In genomic region chr19:13797870-13798269, GRCh38 we compare ENCODE assay signal across 13 cellular contexts. TPM values are rescaled to one million over a fixed set of nuclear protein-coding genes. Genes with fewer than 3 reads are reported as not detected.
DNase-seq lines count a peak whose midpoint lies in the region; ATAC-seq, FAIRE-seq and TF ChIP-seq lines count a peak whose summit lies in the region.
"Had no signal": no experiment of that assay in that cellular context is flagged by ENCODE, and none has a peak within 500 bp of the region (broad histone marks: within the 10 kb centered on the region; RNA-seq: fewer than 3 reads in every experiment).

No MANE protein-coding gene starts in this region.

- no peak for DNase-seq in activated CD4-positive, alpha-beta T cell treated with anti-CD3 and anti-CD28 coated beads for 36 hours
- DNase-seq in activated CD4-positive, alpha-beta T cell treated with anti-CD3 and anti-CD28 coated beads for 1 hour, result no peak
- DNase-seq in K562 (ENCODE audit: extremely low read depth in 1 of 4, low spot score in 3 of 4), result no peak
- DNase-seq in left ventricle myocardium superior, result peak; percentile 35
- DNase-seq in upper lobe of left lung, result no peak
- DNase-seq in colonic mucosa, result no peak
- no peak for DNase-seq in medulla oblongata (ENCODE audit: extremely low spot score)
- DNase-seq: NCI-H2171 treated with DMSO at 0.1 percent for 48 hours; stimulated activated CD4-positive, alpha-beta T cell treated with anti-CD3 and anti-CD28 coated beads, Interleukin-1b, Interleukin-23, amount 100 ng/mL, for 48 hours had no signal

- CTCF ChIA-PET in activated CD4-positive, alpha-beta T cell treated with anti-CD3 and anti-CD28 coated beads for 36 hours (lab: Charles Lee), result interaction anchor here (0.8 to 3.7 kb wide), 4 partner anchors 10 to 315 kb away, joined by 3 to 19 read pairs (median 4); no protein-coding TSS in a partner anchor
- CTCF ChIA-PET in K562 (lab: Yijun Ruan, JAX; ENCODE audit: low intra/inter-chr PET ratio), result no interaction called here

- H3K27me3 Mint-ChIP-seq in activated CD4-positive, alpha-beta T cell treated with anti-CD3 and anti-CD28 coated beads for 36 hours, result no peaks in the 10 kb centered on the region

- H3K4me1 Mint-ChIP-seq in activated CD4-positive, alpha-beta T cell treated with anti-CD3 and anti-CD28 coated beads for 36 hours, result peaks cover 20% of the 10 kb centered on the region

- in situ Hi-C loops in K562 (cut with MboI), result no loop called here

- TF ChIP-seq EP300 in K562 (IDR thresholded peaks at IDR 0.05; ENCODE audit: low read length) (no peak), upper lobe of left lung (IDR thresholded peaks at IDR 0.05) (no peak)

- no peak for TF ChIP-seq RAD21 in K562 (CRISPR knock-in tag; conservative IDR thresholded peaks at IDR 0.05 in 1 of 2, IDR thresholded peaks at IDR 0.05 in 1 of 2)

- H3K9me3 Mint-ChIP-seq in activated CD4-positive, alpha-beta T cell treated with anti-CD3 and anti-CD28 coated beads for 36 hours (ENCODE audit: low read depth), result no peaks in the 10 kb centered on the region
- H3K9me3 Mint-ChIP-seq: T-helper 1 cell treated with Interleukin-12 subunit alpha and Interleukin-12 subunit beta and Interleukin-4 antibody, amounts not matched to agents 30 μg/mL and 1 μg/mL, for 36 hours had no signal

- TF ChIP-seq CTCF in K562 (IDR thresholded peaks at IDR 0.05 in 2 of 3, conservative IDR thresholded peaks at IDR 0.05 in 1 of 3; ENCODE audit: insufficient read depth in 2 of 3, low read depth in 1 of 3, low read length in 3 of 3) (no peak), upper lobe of left lung (IDR thresholded peaks at IDR 0.05) (no peak), colonic mucosa (IDR thresholded peaks at IDR 0.05) (no peak)

- no peaks in the 10 kb centered on the region for H3K36me3 ChIP-seq in K562 (ENCODE audit: control insufficient read depth, insufficient read depth, low read length)
- peaks cover 0 to 6% (median 0%) of the 10 kb centered on the region in 4 donors for H3K36me3 ChIP-seq in upper lobe of left lung
- H3K36me3 ChIP-seq in colonic mucosa, result no peaks in the 10 kb centered on the region

- no peaks in the 10 kb centered on the region for H3K79me2 ChIP-seq in K562 (ENCODE audit: control insufficient read depth, insufficient read depth, low read length)

- no peak for TF ChIP-seq POLR2A in K562 (conservative IDR thresholded peaks at IDR 0.05)
- TF ChIP-seq POLR2A in upper lobe of left lung (IDR thresholded peaks at IDR 0.05), result no peak

- no peak overlapping the region for H3K4me3 Mint-ChIP-seq in activated CD4-positive, alpha-beta T cell treated with anti-CD3 and anti-CD28 coated beads for 36 hours
- H3K4me3 Mint-ChIP-seq: T-helper 1 cell treated with Interleukin-12 subunit alpha and Interleukin-12 subunit beta and Interleukin-4 antibody, amounts not matched to agents 30 μg/mL and 1 μg/mL, for 36 hours had no signal

- no peaks in the 10 kb centered on the region for H3K9me3 ChIP-seq in K562 (replicated peaks; ENCODE audit: control insufficient read depth, insufficient read depth, low read depth, low read length)
- H3K9me3 ChIP-seq in upper lobe of left lung, result no peaks in the 10 kb centered on the region
- H3K9me3 ChIP-seq in colonic mucosa, result no peaks in the 10 kb centered on the region
- H3K9me3 ChIP-seq: tibial nerve had no signal

- no peaks in the 10 kb centered on the region for H4K20me1 ChIP-seq in K562 (replicated peaks; ENCODE audit: control insufficient read depth, insufficient read depth, low read length)

- no peak for ATAC-seq in activated CD4-positive, alpha-beta T cell treated with anti-CD3 and anti-CD28 coated beads for 36 hours
- ATAC-seq in K562 (no peak), left ventricle myocardium superior (no peak), upper lobe of left lung (ENCODE audit: low FRiP score in 2 of 2) (no peak), GM18519 (IDR thresholded peaks at IDR 0.05; ENCODE audit: low FRiP score, unreplicated experiment) (no peak)

- intact Hi-C loops in activated CD4-positive, alpha-beta T cell treated with anti-CD3 and anti-CD28 coated beads for 36 hours (cut with DNase I, micrococcal nuclease), result loop anchor here in 1 of 2 experiments (5.0 kb wide), 1 partner anchor 39 kb away; no protein-coding TSS in a partner anchor
- intact Hi-C loops in K562 (cut with micrococcal nuclease) (no loop called here), left ventricle myocardium superior (cut with micrococcal nuclease) (no loop called here), colonic mucosa (cut with DNase I) (loop anchor here (5.0 kb wide), 1 partner anchor 34 kb away; no protein-coding TSS in a partner anchor)

- H2AFZ ChIP-seq in K562 (ENCODE audit: low read depth, low read length), result 0 out of 2 replicates have a peak overlapping the region, but pooled peaks have one; percentile 25

- POLR2A ChIA-PET in activated CD4-positive, alpha-beta T cell treated with anti-CD3 and anti-CD28 coated beads for 36 hours (lab: Charles Lee), result interaction anchor here (0.7 to 1.4 kb wide), 2 partner anchors 10 to 97 kb away, joined by 3 to 4 read pairs; no protein-coding TSS in a partner anchor
- POLR2A ChIA-PET in K562 (lab: Yijun Ruan, JAX), result interaction anchor here (0.6 to 2.7 kb wide), 6 partner anchors 9 to 286 kb away, joined by 3 to 11 read pairs (median 4); no protein-coding TSS in a partner anchor

- H3K4me1 ChIP-seq in K562 (replicated peaks in 1 of 2; ENCODE audit: control insufficient read depth in 2 of 2, insufficient read depth in 2 of 2, low read length in 2 of 2) (peaks cover 11 to 37% of the 10 kb centered on the region in 2 experiments; a peak in 4 of 5 replicates), upper lobe of left lung (peaks cover 24 to 46% (median 34%) of the 10 kb centered on the region in 4 donors), colonic mucosa (no peaks in the 10 kb centered on the region)

- peak overlapping the region; percentile 19 for H3K27ac Mint-ChIP-seq in activated CD4-positive, alpha-beta T cell treated with anti-CD3 and anti-CD28 coated beads for 36 hours
- H3K27ac Mint-ChIP-seq: T-helper 1 cell treated with Interleukin-12 subunit alpha and Interleukin-12 subunit beta and Interleukin-4 antibody, amounts not matched to agents 30 μg/mL and 1 μg/mL, for 36 hours had no signal

- peak; percentile 55 for FAIRE-seq in K562 (lab: Jason Lieb, UNC)

- BruUV-seq in K562 (replicated peaks; lab: Mats Ljungman, UMichigan), result no TSS peak

- 55% methylated on average over 7 of the region's 7 CpGs for WGBS in K562 (ENCODE audit: insufficient coverage, low coverage, missing lambda C conversion rate)
- 53 to 66% methylated on average over 7 of the region's 7 CpGs for WGBS in upper lobe of left lung, 2 donors

- H3K4me2 ChIP-seq in K562 (ENCODE audit: insufficient read depth, low read length), result no peak overlapping the region

- H3K27ac ChIP-seq in K562 (ENCODE audit: extremely low read depth, low read depth, low read length) (0 out of 3 replicates have a peak overlapping the region, but pooled peaks have one; percentile 23), upper lobe of left lung (peak overlapping the region; percentile 91 to 96 (median 92)), colonic mucosa (no peak overlapping the region)
- H3K27ac ChIP-seq: HL-60 had no signal

- no peaks in the 10 kb centered on the region for H3K9me1 ChIP-seq in K562 (ENCODE audit: control insufficient read depth, insufficient read depth, low read length)

- H3K4me3 ChIP-seq in K562 (no peak overlapping the region), upper lobe of left lung (no peak overlapping the region), colonic mucosa (no peak overlapping the region)
- H3K4me3 ChIP-seq: tibial nerve had no signal

- H3K36me3 Mint-ChIP-seq in activated CD4-positive, alpha-beta T cell treated with anti-CD3 and anti-CD28 coated beads for 36 hours (ENCODE audit: low read depth), result no peaks in the 10 kb centered on the region

- no peak overlapping the region for H3K9ac ChIP-seq in K562 (ENCODE audit: insufficient read depth in 1 of 2, low read depth in 2 of 2, low read length in 2 of 2)
- H3K9ac ChIP-seq in colonic mucosa (ENCODE audit: low read depth in 2 of 2, low read length in 2 of 2), result no peak overlapping the region

- H3K27me3 ChIP-seq in K562 (ENCODE audit: control insufficient read depth in 2 of 2, insufficient read depth in 2 of 2, low read length in 2 of 2) (no peaks in the 10 kb centered on the region), upper lobe of left lung (no peaks in the 10 kb centered on the region), colonic mucosa (no peaks in the 10 kb centered on the region)
- H3K27me3 ChIP-seq: tibial nerve had no signal

RNA-seq across cellular contexts. Expression of gene ZSWIM4, which starts 2.6 kb away (rescaled TPM):
- 1 to 10 TPM; 5.6 to 5.8 TPM for total RNA-seq in activated CD4-positive, alpha-beta T cell treated with anti-CD3 and anti-CD28 coated beads for 36 hours
- total RNA-seq in K562 (2011; cell fraction: chromatin; rRNA removed; ENCODE audit: low replicate concordance), result 1.5 and 4.2 TPM in 2 replicates
- 3.5 and 3.7 TPM in 2 replicates for total RNA-seq in K562 (2011; cell fraction: nucleolus; rRNA removed)
- total RNA-seq in K562 (2011; cell fraction: nucleoplasm; rRNA removed), result 1.9 and 2.8 TPM in 2 replicates
- total RNA-seq in K562 (2014; rRNA removed) (1.0 and 1.3 TPM in 2 replicates), K562 (2014; rRNA removed; fragmentation: Illumina TruSeq; extraction: Trizol) (0.22 and 0.25 TPM in 2 replicates), K562 (2015; rRNA removed; fragmentation: Illumina TruSeq; extraction: Trizol) (0.25 and 0.57 TPM in 2 replicates), K562 (2021) (3.5 and 3.7 TPM in 2 replicates), left ventricle myocardium superior (2.3 TPM), upper lobe of left lung (10 to 100 TPM in 4 of 6 donors, 1 to 10 TPM in 2; 7.3 to 22.6 (median 10.1) TPM), colonic mucosa (1 to 10 TPM; 2.9 to 4.3 TPM)
- polyA plus RNA-seq in K562 (2011; rRNA removed) (0.67 and 1.0 TPM in 2 replicates), K562 (2014; fragmentation: Illumina TruSeq; extraction: Trizol) (0.79 and 1.7 TPM in 2 replicates), K562 (2014; fragmentation: Nextera tagmentation; extraction: Ambion mirVana) (not detected), K562 (2014; rRNA removed) (1.1 and 2.1 TPM in 2 replicates)
- 0.81 and 2.0 TPM in 2 replicates for polyA plus RNA-seq in K562 (2011; cell fraction: cytosol; rRNA removed)
- polyA plus RNA-seq in K562 (2011; cell fraction: nucleus; rRNA removed), result 1.5 and 4.5 TPM in 2 replicates
- polyA plus RNA-seq in K562 (2012), result 1.3 and 3.5 TPM in 2 replicates
- polyA minus RNA-seq in K562 (2011; rRNA and poly(A)+ RNA removed), result 0.54 and 0.98 TPM in 2 replicates
- 3.0 and 5.0 TPM in 2 replicates for polyA minus RNA-seq in K562 (2011; cell fraction: cytosol; rRNA and poly(A)+ RNA removed)
- polyA minus RNA-seq in K562 (2011; cell fraction: nucleus; rRNA and poly(A)+ RNA removed), result 1.5 and 1.7 TPM in 2 replicates

RNA-seq across cellular contexts. Expression of gene C19orf53, which starts 23.6 kb away (rescaled TPM):
- total RNA-seq in activated CD4-positive, alpha-beta T cell treated with anti-CD3 and anti-CD28 coated beads for 36 hours, result 100 to 1,000 TPM; 115 to 142 TPM
- 16.1 and 36.9 TPM in 2 replicates for total RNA-seq in K562 (2011; cell fraction: chromatin; rRNA removed; ENCODE audit: low replicate concordance)
- 41.2 and 47.9 TPM in 2 replicates for total RNA-seq in K562 (2011; cell fraction: nucleolus; rRNA removed)
- 32.6 and 42.2 TPM in 2 replicates for total RNA-seq in K562 (2011; cell fraction: nucleoplasm; rRNA removed)
- total RNA-seq in K562 (2014; rRNA removed), result 164 and 284 TPM in 2 replicates
- 63.0 and 98.5 TPM in 2 replicates for total RNA-seq in K562 (2014; rRNA removed; fragmentation: Illumina TruSeq; extraction: Trizol)
- total RNA-seq in K562 (2015; rRNA removed; fragmentation: Illumina TruSeq; extraction: Trizol), result 115 and 130 TPM in 2 replicates
- 95.9 and 109 TPM in 2 replicates for total RNA-seq in K562 (2021)
- polyA plus RNA-seq in K562 (2011; rRNA removed), result 151 and 169 TPM in 2 replicates
- 153 and 227 TPM in 2 replicates for polyA plus RNA-seq in K562 (2011; cell fraction: cytosol; rRNA removed)
- polyA plus RNA-seq in K562 (2011; cell fraction: nucleus; rRNA removed), result 87.2 and 100 TPM in 2 replicates
- 146 and 190 TPM in 2 replicates for polyA plus RNA-seq in K562 (2012)
- polyA plus RNA-seq in K562 (2014; fragmentation: Illumina TruSeq; extraction: Trizol), result 205 and 214 TPM in 2 replicates
- 100 to 1,000 TPM; 416 to 441 TPM for polyA plus RNA-seq in K562 (2014; fragmentation: Nextera tagmentation; extraction: Ambion mirVana)
- polyA plus RNA-seq in K562 (2014; rRNA removed), result 197 and 206 TPM in 2 replicates
- polyA minus RNA-seq in K562 (2011; rRNA and poly(A)+ RNA removed), result 24.1 and 41.5 TPM in 2 replicates
- 58.9 and 66.1 TPM in 2 replicates for polyA minus RNA-seq in K562 (2011; cell fraction: cytosol; rRNA and poly(A)+ RNA removed)
- polyA minus RNA-seq in K562 (2011; cell fraction: nucleus; rRNA and poly(A)+ RNA removed), result 14.9 and 21.1 TPM in 2 replicates
- total RNA-seq in left ventricle myocardium superior, result 91.1 TPM
- 100 to 1,000 TPM in 3 of 6 donors, 10 to 100 TPM in 2, 1 to 10 TPM in 1; 9.4 to 158 (median 96.5) TPM for total RNA-seq in upper lobe of left lung
- 10 to 100 TPM; 48.5 to 82.6 TPM for total RNA-seq in colonic mucosa

RNA-seq across cellular contexts. Expression of gene MRI1, which starts 33.5 kb away (rescaled TPM):
- total RNA-seq in activated CD4-positive, alpha-beta T cell treated with anti-CD3 and anti-CD28 coated beads for 36 hours, result 10 to 100 TPM; 35.9 to 39.9 TPM
- total RNA-seq in K562 (2011; cell fraction: chromatin; rRNA removed; ENCODE audit: low replicate concordance), result 17.4 and 51.8 TPM in 2 replicates
- total RNA-seq in K562 (2011; cell fraction: nucleolus; rRNA removed), result 53.4 and 56.5 TPM in 2 replicates
- total RNA-seq in K562 (2011; cell fraction: nucleoplasm; rRNA removed), result 27.6 and 32.3 TPM in 2 replicates
- total RNA-seq in K562 (2014; rRNA removed), result 57.4 and 68.7 TPM in 2 replicates
- 13.3 and 15.8 TPM in 2 replicates for total RNA-seq in K562 (2014; rRNA removed; fragmentation: Illumina TruSeq; extraction: Trizol)
- total RNA-seq in K562 (2015; rRNA removed; fragmentation: Illumina TruSeq; extraction: Trizol), result 30.9 and 31.6 TPM in 2 replicates
- 45.8 and 47.3 TPM in 2 replicates for total RNA-seq in K562 (2021)
- 19.3 and 27.7 TPM in 2 replicates for polyA plus RNA-seq in K562 (2011; rRNA removed)
- 29.0 and 63.4 TPM in 2 replicates for polyA plus RNA-seq in K562 (2011; cell fraction: cytosol; rRNA removed)
- polyA plus RNA-seq in K562 (2011; cell fraction: nucleus; rRNA removed), result 98.1 and 179 TPM in 2 replicates
- polyA plus RNA-seq in K562 (2012), result 24.2 and 27.5 TPM in 2 replicates
- polyA plus RNA-seq in K562 (2014; fragmentation: Illumina TruSeq; extraction: Trizol), result 28.2 and 30.0 TPM in 2 replicates
- polyA plus RNA-seq in K562 (2014; fragmentation: Nextera tagmentation; extraction: Ambion mirVana), result 1 to 10 TPM; 5.5 to 6.5 TPM
- polyA plus RNA-seq in K562 (2014; rRNA removed), result 34.7 and 43.0 TPM in 2 replicates
- polyA minus RNA-seq in K562 (2011; rRNA and poly(A)+ RNA removed), result 10.9 and 14.8 TPM in 2 replicates
- polyA minus RNA-seq in K562 (2011; cell fraction: cytosol; rRNA and poly(A)+ RNA removed), result 27.6 and 28.3 TPM in 2 replicates
- 23.2 and 23.7 TPM in 2 replicates for polyA minus RNA-seq in K562 (2011; cell fraction: nucleus; rRNA and poly(A)+ RNA removed)
- 13.7 TPM for total RNA-seq in left ventricle myocardium superior
- 100 to 1,000 TPM in 2 of 6 donors, 10 to 100 TPM in 4; 29.4 to 155 (median 42.3) TPM for total RNA-seq in upper lobe of left lung
- 10 to 100 TPM; 19.5 to 26.7 TPM for total RNA-seq in colonic mucosa
